Comparison of ENCODE assay signal across 14 cellular contexts in genomic region chr2:229434131-229434530, GRCh38.
"Had no signal": no experiment of that assay in that cellular context is flagged by ENCODE, and none has a peak within 500 bp of the region (broad histone marks: within the 10 kb centered on the region; RNA-seq: fewer than 3 reads in every experiment).

No MANE protein-coding gene starts in this region.

- ATAC-seq: left cardiac atrium; lower lobe of right lung; pancreas; stimulated activated effector memory CD8-positive, alpha-beta T cell treated with anti-CD3 and anti-CD28 coated beads, Interleukin-12 subunit alpha, Interleukin-12 subunit beta, amount 100 ng/mL, for 72 hours had no signal

- H3K4me2 ChIP-seq: neural progenitor cell had no signal

- H3K36me3 ChIP-seq: lower lobe of right lung, neural progenitor cell, pancreas, upper lobe of left lung had no signal

- H3K27me3 ChIP-seq: neural progenitor cell, pancreas, upper lobe of left lung had no signal

- H2AFZ ChIP-seq: neural progenitor cell had no signal

- H3K27ac ChIP-seq: lower lobe of right lung, neural progenitor cell, pancreas, upper lobe of left lung had no signal

- H3K9me3 ChIP-seq: lower lobe of right lung, pancreas, upper lobe of left lung had no signal

- H3K9ac ChIP-seq: neural progenitor cell had no signal

- H3K4me1 ChIP-seq: lower lobe of right lung, neural progenitor cell, pancreas, upper lobe of left lung had no signal

- H3K4me3 ChIP-seq: lower lobe of right lung, neural progenitor cell, pancreas, upper lobe of left lung had no signal

- DNase-seq: activated CD4-positive, CD25-positive, alpha-beta regulatory T cell treated with anti-CD3 and anti-CD28 coated beads, Interleukin-2, amount 50 U/mL, for 72 hours; activated naive CD4-positive, alpha-beta T cell; activated naive CD8-positive, alpha-beta T cell treated with anti-CD3 and anti-CD28 coated beads, Interleukin-2, amount 10 ng/mL, durations not matched to agents 7 days and 5 days; anterior cingulate cortex; cerebellar nuclear complex; immature natural killer cell; left cardiac atrium; lower lobe of right lung; midbrain; pancreas; T1000; upper lobe of left lung had no signal
